11 cellular contexts compared by ENCODE assay signal in genomic region chr16:67395458-67396158, GRCh38. TPM values are rescaled to one million over a fixed set of nuclear protein-coding genes. Genes with fewer than 3 reads are reported as not detected.
A peak's percentile ranks its signal among the peaks of the same experiment; 100 is the strongest.
DNase-seq lines count a peak whose midpoint lies in the region; ATAC-seq and TF ChIP-seq lines count a peak whose summit lies in the region.
"Had no signal": no experiment of that assay in that cellular context is flagged by ENCODE, and none has a peak within 500 bp of the region (broad histone marks: within the 10 kb centered on the region; RNA-seq: fewer than 3 reads in every experiment).

No MANE protein-coding gene starts in this region.

- no peak for TF ChIP-seq CTCF in neural progenitor cell (IDR thresholded peaks at IDR 0.05)

- H3K4me1 ChIP-seq in neural progenitor cell: peaks cover 47% of the 10 kb centered on the region

- H3K36me3 ChIP-seq in neural progenitor cell: no peaks in the 10 kb centered on the region

- peak overlapping the region; percentile 22 for H3K4me3 ChIP-seq in neural progenitor cell

- no peak overlapping the region for H2AFZ ChIP-seq in neural progenitor cell (replicated peaks)

- peaks cover 40% of the 10 kb centered on the region for H3F3A ChIP-seq in neural progenitor cell (ENCODE audit: low read depth)

- no peaks in the 10 kb centered on the region for H3K9me3 ChIP-seq in neural progenitor cell (ENCODE audit: low read depth)

- peaks cover 13% of the 10 kb centered on the region for H3K27me3 Mint-ChIP-seq in neural progenitor cell (ENCODE audit: insufficient read depth, low read depth)

- no peaks in the 10 kb centered on the region for H3K36me3 Mint-ChIP-seq in neural progenitor cell
- H3K36me3 Mint-ChIP-seq: activated naive CD8-positive, alpha-beta T cell treated with anti-CD3 and anti-CD28 coated beads, Interleukin-2, amount 10 ng/mL, durations not matched to agents 7 days and 5 days had no signal

- peaks cover 41% of the 10 kb centered on the region for H3K4me1 Mint-ChIP-seq in neural progenitor cell

- ATAC-seq in GM19452 (IDR thresholded peaks at IDR 0.05; ENCODE audit: unreplicated experiment) (no peak), HG03520 (IDR thresholded peaks at IDR 0.05; ENCODE audit: unreplicated experiment) (no peak)

- DNase-seq in DMS153 (lab: John Stamatoyannopoulos, UW) (peak; percentile 95), NCI-H2081 treated with DMSO at 0.1 percent for 48 hours (lab: John Stamatoyannopoulos, UW) (peak; percentile 58), neural progenitor cell (ENCODE audit: low spot score) (peak; percentile 67), KG1 (lab: John Stamatoyannopoulos, UW) (no peak)
- DNase-seq in central memory CD4-positive, alpha-beta T cell: no peak
- DNase-seq: activated naive CD8-positive, alpha-beta T cell treated with anti-CD3 and anti-CD28 coated beads, Interleukin-2, amount 10 ng/mL, durations not matched to agents 7 days and 5 days; kidney glomerular epithelial cell had no signal

- no peaks in the 10 kb centered on the region for H3K9me3 Mint-ChIP-seq in neural progenitor cell
- H3K9me3 Mint-ChIP-seq: activated naive CD8-positive, alpha-beta T cell treated with anti-CD3 and anti-CD28 coated beads, Interleukin-2, amount 10 ng/mL, durations not matched to agents 7 days and 5 days had no signal

- H4K20me1 ChIP-seq in neural progenitor cell (ENCODE audit: low read depth): peaks cover 16% of the 10 kb centered on the region

- H3K4me2 ChIP-seq in neural progenitor cell: peak overlapping the region; percentile 60

- H3K27ac ChIP-seq in cingulate gyrus (ENCODE audit: low read depth, low read length) (peak overlapping the region; percentile 12), neural progenitor cell (no peak overlapping the region)

- peak overlapping the region; percentile 60 for H3K4me3 Mint-ChIP-seq in neural progenitor cell
- H3K4me3 Mint-ChIP-seq: activated naive CD8-positive, alpha-beta T cell treated with anti-CD3 and anti-CD28 coated beads, Interleukin-2, amount 10 ng/mL, durations not matched to agents 7 days and 5 days had no signal

- H3K27ac Mint-ChIP-seq in neural progenitor cell: peak overlapping the region; percentile 21
- H3K27ac Mint-ChIP-seq: activated naive CD8-positive, alpha-beta T cell treated with anti-CD3 and anti-CD28 coated beads, Interleukin-2, amount 10 ng/mL, durations not matched to agents 7 days and 5 days had no signal

- peaks cover 69% of the 10 kb centered on the region for H3K27me3 ChIP-seq in neural progenitor cell

- H3K79me2 ChIP-seq in neural progenitor cell (ENCODE audit: low read depth): no peaks in the 10 kb centered on the region

- H3K9ac ChIP-seq in neural progenitor cell: no peak overlapping the region

RNA-seq across cellular contexts. Expression of gene TPPP3, which starts 2.3 kb away (rescaled TPM):
- 0.96 TPM in 1 of 2 replicates, not detected in the other for total RNA-seq in neural progenitor cell (ENCODE audit: low replicate concordance)
- total RNA-seq: activated naive CD8-positive, alpha-beta T cell treated with anti-CD3 and anti-CD28 coated beads, Interleukin-2, amount 10 ng/mL, durations not matched to agents 7 days and 5 days had no signal

RNA-seq across cellular contexts. Expression of gene ZDHHC1, which starts 20.7 kb away (rescaled TPM):
- 1.5 and 2.2 TPM in 2 replicates for total RNA-seq in neural progenitor cell (ENCODE audit: low replicate concordance)

RNA-seq across cellular contexts. Expression of gene HSD11B2, which starts 35.3 kb away (rescaled TPM):
- total RNA-seq in neural progenitor cell (ENCODE audit: low replicate concordance): 1.6 TPM in 1 of 2 replicates, not detected in the other
- total RNA-seq: activated naive CD8-positive, alpha-beta T cell treated with anti-CD3 and anti-CD28 coated beads, Interleukin-2, amount 10 ng/mL, durations not matched to agents 7 days and 5 days; RPMI7951 had no signal

Comparison
In these comparisons a context has a peak if more than half of its experiments do, and no peak if none do; other contexts are left out.
1. DNase-seq: peak in DMS153 (single experiment), NCI-H2081 treated with DMSO at 0.1 percent for 48 hours (single experiment) and neural progenitor cell (single experiment); none in central memory CD4-positive, alpha-beta T cell (single experiment) and KG1 (single experiment).